8 cellular contexts compared by ENCODE assay signal in the genomic region with DNA sequence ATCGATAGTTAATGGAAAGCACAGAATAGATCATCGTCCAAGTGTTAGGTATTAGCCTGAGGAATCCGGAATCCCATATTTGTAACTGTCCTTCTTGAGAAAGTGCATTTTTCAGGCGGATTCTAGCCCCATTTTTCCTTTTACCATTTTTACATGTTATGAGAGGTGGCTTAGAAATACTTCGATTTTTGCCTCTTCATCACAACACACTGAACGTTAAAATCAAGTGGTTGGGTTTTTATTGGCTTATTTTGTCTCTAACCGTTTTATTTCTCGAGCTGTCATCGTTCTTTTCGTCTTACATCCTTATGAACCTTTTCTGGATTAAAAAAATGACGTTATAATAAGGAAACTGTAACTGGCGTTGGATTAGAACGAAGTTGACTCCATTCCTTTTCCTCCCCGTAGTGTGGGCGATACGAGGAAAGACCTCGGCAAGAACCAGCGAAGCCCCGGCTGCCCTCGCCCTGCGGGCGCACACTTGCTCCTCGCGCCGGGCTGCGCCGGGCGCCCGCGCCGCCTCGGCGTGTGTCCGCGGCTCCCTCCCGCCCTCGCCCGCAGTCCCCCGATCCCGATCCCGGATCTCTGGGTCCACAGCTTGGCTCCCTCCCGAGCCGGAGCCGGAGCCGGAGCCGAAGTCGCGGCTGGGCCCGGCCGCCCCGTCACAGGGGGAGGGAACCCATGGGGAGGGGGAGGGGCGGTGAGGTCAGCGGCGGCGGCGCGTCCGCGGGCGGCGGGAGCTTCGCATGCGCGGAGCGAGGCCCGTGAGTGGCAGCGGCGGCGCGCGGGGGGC. TPM values are rescaled to one million over a fixed set of nuclear protein-coding genes. Genes with fewer than 3 reads are reported as not detected.
DNase-seq lines count a peak whose midpoint lies in the region; FAIRE-seq and TF ChIP-seq lines count a peak whose summit lies in the region.
"Not testable (repeated sequence)": the region's sequence is repeated elsewhere in the genome, so short reads cannot be mapped to it uniquely, and the experiment has no call there.

No MANE protein-coding gene starts in this region.

- not testable (repeated sequence) for H3K9me3 Mint-ChIP-seq in T-helper 2 cell treated with Interferon-gamma antibody and Interleukin-4, amounts not matched to agents 5 μg/mL and 100 μg/mL, for 36 hours

- H3K4me3 ChIP-seq in epithelial cell of esophagus (ENCODE audit: low read length), result not testable (repeated sequence)
- H3K4me3 ChIP-seq in vagina, result peak overlapping the region; percentile 51 to 55

- DNase-seq in GM12892 (ENCODE audit: insufficient read length); vagina (ENCODE audit: extremely low spot score in 2 of 2): not testable (repeated sequence)
- peak; percentile 19 for DNase-seq in T-helper 2 cell treated with Interferon-gamma antibody and Interleukin-4, amounts not matched to agents 5 μg/mL and 100 μg/mL, for 36 hours (ENCODE audit: low spot score)
- DNase-seq in activated gamma-delta T cell treated with Interleukin-2 at 50 U/mL for 16 hours, result peak; percentile 73
- DNase-seq in epithelial cell of esophagus (ENCODE audit: low read depth), result peak; percentile 40
- peak in 48 of 51 donors; percentile 9 to 86 (median 68) for DNase-seq in hypothalamus (lab: John Stamatoyannopoulos, UW)
- peak; percentile 69 for DNase-seq in occipital lobe (lab: John Stamatoyannopoulos, UW)
- DNase-seq in stimulated activated CD4-positive, alpha-beta T cell treated with anti-CD3 and anti-CD28 coated beads, Interleukin-4, amount 100 ng/mL, for 1 hour, result peak; percentile 31

- not testable (repeated sequence) for TF ChIP-seq CTCF in epithelial cell of esophagus (IDR thresholded peaks at IDR 0.05; ENCODE audit: insufficient read depth, low read depth, low read length, missing control alignments); vagina (IDR thresholded peaks at IDR 0.05)

- peak overlapping the region; percentile 26 for H3K27ac Mint-ChIP-seq in T-helper 2 cell treated with Interferon-gamma antibody and Interleukin-4, amounts not matched to agents 5 μg/mL and 100 μg/mL, for 36 hours

- H3K27me3 ChIP-seq in vagina, result not testable (repeated sequence)

- not testable (repeated sequence) for H3K36me3 Mint-ChIP-seq in T-helper 2 cell treated with Interferon-gamma antibody and Interleukin-4, amounts not matched to agents 5 μg/mL and 100 μg/mL, for 36 hours (ENCODE audit: low read depth)

- FAIRE-seq in GM12892 (lab: Jason Lieb, UNC), result peak; percentile 73

- not testable (repeated sequence) for H3K9me3 ChIP-seq in vagina

- intact Hi-C loops in vagina (cut with DNase I), result not testable (repeated sequence)

- peak overlapping the region; percentile 86 for H3K27ac ChIP-seq in vagina

- H3K36me3 ChIP-seq in vagina, result not testable (repeated sequence)

- H3K4me1 ChIP-seq in vagina, result not testable (repeated sequence)

- not testable (repeated sequence) for TF ChIP-seq POLR2A in GM12892 (IDR thresholded peaks at IDR 0.05; ENCODE audit: low read depth, low read length); vagina (IDR thresholded peaks at IDR 0.05)

- H3K27me3 Mint-ChIP-seq in T-helper 2 cell treated with Interferon-gamma antibody and Interleukin-4, amounts not matched to agents 5 μg/mL and 100 μg/mL, for 36 hours (ENCODE audit: low read depth), result peaks cover 38% of the 10 kb centered on the region

- H3K4me3 Mint-ChIP-seq in T-helper 2 cell treated with Interferon-gamma antibody and Interleukin-4, amounts not matched to agents 5 μg/mL and 100 μg/mL, for 36 hours, result peak overlapping the region; percentile 60

- H3K4me1 Mint-ChIP-seq in T-helper 2 cell treated with Interferon-gamma antibody and Interleukin-4, amounts not matched to agents 5 μg/mL and 100 μg/mL, for 36 hours (ENCODE audit: low read depth), result not testable (repeated sequence)

RNA-seq across cellular contexts. Expression of a gene that starts 8.2 kb away (rescaled TPM):
- not detected for polyA plus RNA-seq in GM12892 (2012; ENCODE audit: missing spikeins)
- not detected for total RNA-seq in occipital lobe
- not detected for total RNA-seq in vagina
